ENCODE assay signal across 12 cellular contexts in the genomic region with DNA sequence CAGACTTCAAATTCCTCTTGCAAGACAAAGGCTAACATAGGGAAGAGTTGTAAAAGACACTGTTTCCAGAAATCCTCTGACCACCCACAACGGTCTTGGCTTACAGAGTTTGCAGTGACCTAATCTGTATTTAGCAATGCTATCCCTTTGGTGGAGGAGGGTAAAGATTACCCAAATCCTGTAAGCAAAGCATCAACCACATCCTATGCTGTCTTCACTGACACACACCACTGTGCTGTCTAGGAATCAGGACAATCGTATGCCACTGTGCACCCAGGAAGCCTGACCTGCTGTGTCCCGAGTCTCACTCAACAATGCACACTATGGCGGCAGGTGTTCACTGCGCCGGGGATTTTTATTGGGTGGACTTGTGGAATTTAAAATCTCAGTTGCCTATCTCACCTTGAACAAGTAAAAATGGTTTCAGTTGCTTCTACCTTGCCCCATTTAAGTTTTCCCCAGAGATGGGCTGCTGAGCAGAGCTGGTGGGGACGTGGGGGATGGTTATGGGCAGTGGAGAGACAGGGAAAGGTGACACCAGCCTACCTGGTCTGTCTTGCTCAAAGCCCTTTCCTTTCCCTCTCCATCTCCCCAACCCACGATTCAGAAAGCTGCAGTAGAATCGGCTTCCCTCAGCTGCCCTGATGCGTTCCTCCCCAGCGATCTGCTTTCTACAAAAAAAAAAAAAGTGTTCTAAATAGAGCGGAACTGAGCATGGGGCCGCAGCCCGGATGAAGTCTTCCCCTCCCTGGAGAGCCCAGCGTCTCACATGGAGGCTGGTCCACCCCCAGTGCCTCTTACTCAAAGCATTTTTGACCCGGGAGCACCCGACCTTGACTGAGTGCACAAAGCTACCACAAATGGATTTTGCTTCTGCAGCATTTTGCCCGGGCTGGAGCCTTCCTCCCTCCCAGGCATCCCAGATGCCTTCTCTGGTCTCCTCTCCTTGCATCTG.
A peak's percentile ranks its signal among the peaks of the same experiment; 100 is the strongest.
DNase-seq lines count a peak whose midpoint lies in the region; ATAC-seq, FAIRE-seq and TF ChIP-seq lines count a peak whose summit lies in the region.
"Had no signal": no experiment of that assay in that cellular context is flagged by ENCODE, and none has a peak within 500 bp of the region (broad histone marks: within the 10 kb centered on the region; RNA-seq: fewer than 3 reads in every experiment).

No MANE protein-coding gene starts in this region.

- no peak for FAIRE-seq in frontal cortex (lab: Jason Lieb, UNC)
- FAIRE-seq: TTC549 had no signal

- H3K36me3 ChIP-seq in PC-9 (ENCODE audit: low read depth), result no peaks in the 10 kb centered on the region
- H3K36me3 ChIP-seq in mesenchymal stem cell (ENCODE audit: control insufficient read depth in 1 of 2, insufficient read depth in 2 of 2, low read depth in 1 of 2, low read length in 2 of 2), result peaks cover 0 to 7% of the 10 kb centered on the region in 2 experiments
- no peaks in the 10 kb centered on the region for H3K36me3 ChIP-seq in trophoblast cell (ENCODE audit: control insufficient read depth in 1 of 2, insufficient read depth in 2 of 2, low read length in 2 of 2)
- H3K36me3 ChIP-seq in esophagus muscularis mucosa, result no peaks in the 10 kb centered on the region

- H3K9ac ChIP-seq in mesenchymal stem cell (ENCODE audit: low read length), result no peak overlapping the region
- H3K9ac ChIP-seq in trophoblast cell (ENCODE audit: low read length), result no peak overlapping the region
- H3K9ac ChIP-seq: KMS-11 had no signal

- H2BK15ac ChIP-seq in mesenchymal stem cell (ENCODE audit: low read depth, poor library complexity, severe bottlenecking), result peak overlapping the region; percentile 33

- POLR2A ChIA-PET in PC-9 (lab: Charles Lee; ENCODE audit: unreplicated experiment), result interaction anchor here (0.6 kb wide), 1 partner anchor 74 kb away, joined by 6 read pairs; no protein-coding TSS in a partner anchor

- no peak overlapping the region for H3K23ac ChIP-seq in mesenchymal stem cell (ENCODE audit: low read length in 2 of 2)
- H3K23ac ChIP-seq in trophoblast cell (ENCODE audit: low read length), result no peak overlapping the region

- WGBS in mesenchymal stem cell, result 64% methylated on average over 17 of the region's 18 CpGs
- WGBS in trophoblast cell (ENCODE audit: extremely low coverage, insufficient coverage, insufficient read length), result no CpG with 5 or more reads among the region's 18 CpGs
- whole genome bisulfite sequencing in esophagus muscularis mucosa, result 81% methylated on average over 17 of the region's 18 CpGs

- peaks cover 9% of the 10 kb centered on the region for H3K79me1 ChIP-seq in mesenchymal stem cell (replicated peaks; ENCODE audit: low read length, poor library complexity, severe bottlenecking)
- H3K79me1 ChIP-seq in trophoblast cell (ENCODE audit: low read length), result no peaks in the 10 kb centered on the region

- H3K27me3 ChIP-seq in PC-9 (ENCODE audit: insufficient read depth, low read depth) (no peaks in the 10 kb centered on the region), mesenchymal stem cell (ENCODE audit: control insufficient read depth in 1 of 2, insufficient read depth in 1 of 2, low read length in 2 of 2) (no peaks in the 10 kb centered on the region), trophoblast cell (ENCODE audit: insufficient read depth, low read length) (no peaks in the 10 kb centered on the region), esophagus muscularis mucosa (no peaks in the 10 kb centered on the region)

- CTCF ChIA-PET in PC-9 (lab: Charles Lee), result interaction anchor here (0.6 to 1.0 kb wide), 2 partner anchors 31 to 106 kb away, joined by 3 to 5 read pairs; no protein-coding TSS in a partner anchor

- peak overlapping the region; percentile 79 to 87 for H2BK12ac ChIP-seq in mesenchymal stem cell (ENCODE audit: low read length in 2 of 2)
- H2BK12ac ChIP-seq in trophoblast cell (ENCODE audit: low read length), result no peak overlapping the region

- H3K14ac ChIP-seq in mesenchymal stem cell (ENCODE audit: low read length in 2 of 2) (no peak overlapping the region), trophoblast cell (ENCODE audit: low read length) (no peak overlapping the region)

- peaks cover 3% of the 10 kb centered on the region; the same call in 1 of the 2 replicates for H3K9me3 ChIP-seq in PC-9 (ENCODE audit: insufficient read depth, low read depth)
- no peaks in the 10 kb centered on the region for H3K9me3 ChIP-seq in mesenchymal stem cell (ENCODE audit: control insufficient read depth, low read length)
- H3K9me3 ChIP-seq in trophoblast cell (ENCODE audit: insufficient read depth, low read depth, low read length), result no peaks in the 10 kb centered on the region
- H3K9me3 ChIP-seq in esophagus muscularis mucosa, result no peaks in the 10 kb centered on the region

- no TSS peak for BruUV-seq in PC-9 (replicated peaks; lab: Mats Ljungman, UMichigan)

- H3K18ac ChIP-seq in mesenchymal stem cell (ENCODE audit: low read depth in 1 of 2, low read length in 2 of 2), result peak overlapping the region; percentile 63 to 77
- no peak overlapping the region for H3K18ac ChIP-seq in trophoblast cell (ENCODE audit: low read length)

- H2BK5ac ChIP-seq in mesenchymal stem cell (ENCODE audit: low read depth, low read length, poor library complexity, severe bottlenecking) (peak overlapping the region; percentile 87), trophoblast cell (ENCODE audit: low read depth, low read length, poor library complexity) (no peak overlapping the region)

- peak overlapping the region; percentile 99 for H2AK5ac ChIP-seq in mesenchymal stem cell (ENCODE audit: low read length, severe bottlenecking)
- H2AK5ac ChIP-seq in trophoblast cell (ENCODE audit: low read length), result no peak overlapping the region

- H3K4me2 ChIP-seq in PC-9 (peak overlapping the region; percentile 22; the same call in 1 of the 2 replicates), mesenchymal stem cell (ENCODE audit: low read length, poor library complexity, severe bottlenecking) (peak overlapping the region; percentile 76), trophoblast cell (ENCODE audit: low read length) (no peak overlapping the region)
- H3K4me2 ChIP-seq: KMS-11 had no signal

- ATAC-seq in HG02763 (IDR thresholded peaks at IDR 0.05; ENCODE audit: unreplicated experiment), result peak; percentile 36

- no peak for TF ChIP-seq CTCF in PC-9 (conservative IDR thresholded peaks at IDR 0.05)
- TF ChIP-seq CTCF in esophagus muscularis mucosa (IDR thresholded peaks at IDR 0.05), result no peak

- H3K9me2 ChIP-seq in PC-9 (ENCODE audit: insufficient read depth), result no peaks in the 10 kb centered on the region

- peaks cover 67% of the 10 kb centered on the region for H3F3A ChIP-seq in PC-9 (ENCODE audit: insufficient read depth, low read depth)

- H3K27ac ChIP-seq in PC-9 (peak overlapping the region; percentile 87), mesenchymal stem cell (ENCODE audit: low read length, poor library complexity, severe bottlenecking) (peak overlapping the region; percentile 97), trophoblast cell (ENCODE audit: low read depth, low read length) (no peak overlapping the region), esophagus muscularis mucosa (replicated peaks in 1 of 4) (no peak overlapping the region)
- H3K27ac ChIP-seq: KMS-11 had no signal

- peaks cover 9% of the 10 kb centered on the region; the same call in 1 of the 2 replicates for H3K79me2 ChIP-seq in PC-9 (ENCODE audit: low read depth)
- H3K79me2 ChIP-seq in trophoblast cell (ENCODE audit: control insufficient read depth, insufficient read depth, low read length, poor library complexity), result no peaks in the 10 kb centered on the region

- DNase-seq in GM03348 (ENCODE audit: low spot score) (peak; percentile 79), PC-9 (no peak), mesenchymal stem cell (peak; percentile 93), frontal cortex (ENCODE audit: low spot score in 2 of 2) (no peak), trophoblast cell (no peak), esophagus muscularis mucosa (ENCODE audit: extremely low spot score) (no peak)
- no peak for DNase-seq in stimulated activated CD4-positive, alpha-beta T cell treated with anti-CD3 and anti-CD28 coated beads, Interleukin-1b, Interleukin-23, amount 100 ng/mL, for 48 hours
- DNase-seq: stimulated activated CD4-positive, alpha-beta T cell treated with anti-CD3 and anti-CD28 coated beads, Interleukin-2, amount 100 ng/mL, for 48 hours had no signal

- H4K20me1 ChIP-seq in PC-9 (ENCODE audit: insufficient read depth), result no peaks in the 10 kb centered on the region

- peak overlapping the region; percentile 59 to 64 for H3K4ac ChIP-seq in mesenchymal stem cell (ENCODE audit: low read depth in 1 of 2, low read length in 2 of 2)
- no peak overlapping the region for H3K4ac ChIP-seq in trophoblast cell (ENCODE audit: low read depth, low read length)

- H2BK120ac ChIP-seq in mesenchymal stem cell (ENCODE audit: low read depth, low read length) (peak overlapping the region; percentile 93), trophoblast cell (ENCODE audit: insufficient read depth, low read length, poor library complexity) (no peak overlapping the region)

- no peak overlapping the region for H2AFZ ChIP-seq in PC-9
- no peak overlapping the region for H2AFZ ChIP-seq in mesenchymal stem cell (ENCODE audit: low read depth, low read length)
- no peak overlapping the region for H2AFZ ChIP-seq in trophoblast cell (ENCODE audit: insufficient read depth, low read length, poor library complexity)

- H3K4me1 ChIP-seq in PC-9 (replicated peaks; ENCODE audit: insufficient read depth) (peaks cover 83% of the 10 kb centered on the region), mesenchymal stem cell (ENCODE audit: control insufficient read depth, insufficient read depth, low read depth, low read length) (peaks cover 44% of the 10 kb centered on the region), trophoblast cell (ENCODE audit: control insufficient read depth in 1 of 2, insufficient read depth in 2 of 2, low read length in 2 of 2) (peaks cover 0 to 2% of the 10 kb centered on the region in 2 experiments), esophagus muscularis mucosa (no peaks in the 10 kb centered on the region)

- no peak for TF ChIP-seq POLR2A in esophagus muscularis mucosa (IDR thresholded peaks at IDR 0.05; ENCODE audit: low read depth)

- H3K4me3 ChIP-seq in PC-9 (no peak overlapping the region), mesenchymal stem cell (ENCODE audit: insufficient read depth in 1 of 2, low read depth in 1 of 2, low read length in 2 of 2) (no peak overlapping the region), trophoblast cell (ENCODE audit: low read depth, low read length) (no peak overlapping the region), esophagus muscularis mucosa (no peak overlapping the region)
- H3K4me3 ChIP-seq: lung had no signal

- no peak for TF ChIP-seq EP300 in esophagus muscularis mucosa (IDR thresholded peaks at IDR 0.05)

- H4K8ac ChIP-seq in mesenchymal stem cell (ENCODE audit: low read length) (peak overlapping the region; percentile 72), trophoblast cell (ENCODE audit: low read depth, low read length) (no peak overlapping the region)

- intact Hi-C loops in PC-9 (cut with micrococcal nuclease; ENCODE audit: unreplicated experiment), result loop anchor here (1.0 kb wide), 1 partner anchor 15 kb away; no protein-coding TSS in a partner anchor
- intact Hi-C loops in esophagus muscularis mucosa (cut with DNase I), result no loop called here

- H4K12ac ChIP-seq in trophoblast cell (ENCODE audit: low read depth, low read length), result no peak overlapping the region

- H4K91ac ChIP-seq in mesenchymal stem cell (ENCODE audit: low read length) (peak overlapping the region; percentile 73), trophoblast cell (ENCODE audit: low read depth, low read length) (no peak overlapping the region)

Comparison
In these comparisons a context has a peak if more than half of its experiments do, and no peak if none do; other contexts are left out.
1. DNase-seq: peak in GM03348 (single experiment) and mesenchymal stem cell (single experiment); none in PC-9 (0 of 2), frontal cortex (0 of 2), trophoblast cell (0 of 2), esophagus muscularis mucosa (single experiment) and stimulated activated CD4-positive, alpha-beta T cell treated with anti-CD3 and anti-CD28 coated beads, Interleukin-1b, Interleukin-23, amount 100 ng/mL, for 48 hours (single experiment).
2. H3K27ac ChIP-seq: peak in PC-9 (single experiment) and mesenchymal stem cell (single experiment); none in trophoblast cell (single experiment) and esophagus muscularis mucosa (0 of 4).